1 cellular context compared by ENCODE assay signal in genomic region chr22:35533365-35534029, GRCh38.
TF ChIP-seq lines count a peak whose summit lies in the region.

No MANE protein-coding gene starts in this region.

TF ChIP-seq in HepG2, 621 proteins besides CTCF, POLR2A, EP300 and RAD21:
- TF ChIP-seq ATF7 (IDR thresholded peaks at IDR 0.05) = peak; percentile 60; the same call in 1 of the 2 replicates
- TF ChIP-seq ATF7 (CRISPR knock-in tag; IDR thresholded peaks at IDR 0.05) = no peak
- 0 out of 2 replicates have a peak, but pooled peaks have one; percentile 13 for TF ChIP-seq PLRG1 (conservative IDR thresholded peaks at IDR 0.05)
- no peak for TF ChIP-seq GPN1 (CRISPR knock-in tag; IDR thresholded peaks at IDR 0.05; ENCODE audit: borderline replicate concordance)
- TF ChIP-seq IKZF1 (IDR thresholded peaks at IDR 0.05) = 0 out of 2 replicates have a peak, but pooled peaks have one; percentile 72
- no peak for TF ChIP-seq NFKB2 (CRISPR knock-in tag; IDR thresholded peaks at IDR 0.05; ENCODE audit: borderline replicate concordance)
- no peak for TF ChIP-seq FOXK2 (IDR thresholded peaks at IDR 0.05)
- TF ChIP-seq HBP1 (CRISPR knock-in tag; IDR thresholded peaks at IDR 0.05; ENCODE audit: low read depth) = no peak
- TF ChIP-seq ZFP90 (CRISPR knock-in tag; IDR thresholded peaks at IDR 0.05; ENCODE audit: borderline replicate concordance) = no peak
- peak; percentile 99 for TF ChIP-seq CREB1 (IDR thresholded peaks at IDR 0.05)
- TF ChIP-seq CREB1 (CRISPR knock-in tag; IDR thresholded peaks at IDR 0.05) = no peak
- no peak for TF ChIP-seq SOX13 (IDR thresholded peaks at IDR 0.05)
- TF ChIP-seq SOX13 (CRISPR knock-in tag; conservative IDR thresholded peaks at IDR 0.05 in 1 of 2, IDR thresholded peaks at IDR 0.05 in 1 of 2) = no peak
- TF ChIP-seq HMGXB4 (CRISPR knock-in tag; IDR thresholded peaks at IDR 0.05; ENCODE audit: borderline replicate concordance in 1 of 2, low read depth in 1 of 2) = no peak
- TF ChIP-seq TFDP1 (CRISPR knock-in tag; IDR thresholded peaks at IDR 0.05; ENCODE audit: borderline replicate concordance) = no peak
